Comparison of ENCODE assay signal across 11 cellular contexts in the genomic region with DNA sequence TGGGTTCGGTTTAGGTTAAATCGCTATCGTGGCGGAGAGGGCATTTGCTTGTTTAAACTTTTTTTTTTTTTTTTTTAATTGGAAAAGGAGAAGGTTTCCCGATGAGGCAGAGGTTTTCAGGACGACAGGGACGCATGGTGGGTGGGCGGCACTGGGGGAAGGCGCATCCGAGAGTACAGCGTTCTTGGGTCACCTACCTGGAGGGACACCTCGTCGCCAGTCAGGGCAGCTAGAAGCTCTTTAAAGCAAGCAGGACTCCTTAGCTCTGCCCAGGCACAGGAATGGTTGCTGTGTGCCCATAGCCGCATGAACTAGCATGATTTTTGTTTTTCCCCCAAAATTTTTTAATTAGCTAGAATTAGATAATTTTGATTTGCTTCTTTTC. TPM values are rescaled to one million over a fixed set of nuclear protein-coding genes. Genes with fewer than 3 reads are reported as not detected.
DNase-seq lines count a peak whose midpoint lies in the region; ATAC-seq and TF ChIP-seq lines count a peak whose summit lies in the region.
"Had no signal": no experiment of that assay in that cellular context is flagged by ENCODE, and none has a peak within 500 bp of the region (broad histone marks: within the 10 kb centered on the region; RNA-seq: fewer than 3 reads in every experiment).

No MANE protein-coding gene starts in this region.

- TF ChIP-seq CTCF in A673 (conservative IDR thresholded peaks at IDR 0.05; ENCODE audit: low read depth, low read length) (no peak), nephron (IDR thresholded peaks at IDR 0.05; ENCODE audit: unreplicated experiment in 3 of 3) (no peak)

- no peak for ATAC-seq in effector memory CD8-positive, alpha-beta T cell (replicated peaks)
- ATAC-seq: K562 had no signal

- H3K27ac ChIP-seq in A673 (ENCODE audit: low read depth, low read length, poor library complexity, severe bottlenecking) (no peak overlapping the region), HUES64 (ENCODE audit: low read depth, low read length) (no peak overlapping the region)

- CTCF ChIA-PET in A673 (lab: Charles Lee): no interaction called here

- no peak for DNase-seq in A673 (ENCODE audit: low spot score)
- DNase-seq in effector memory CD8-positive, alpha-beta T cell: no peak
- no peak for DNase-seq in HUDEP-2 (lab: John Stamatoyannopoulos, UW; ENCODE audit: unreplicated experiment in 76 of 76)
- DNase-seq in GF-D8 (lab: John Stamatoyannopoulos, UW): no peak
- DNase-seq in NCI-H1105 treated with DMSO at 0.1 percent for 48 hours (lab: John Stamatoyannopoulos, UW): no peak
- DNase-seq in hypothalamus (lab: John Stamatoyannopoulos, UW): no peak
- DNase-seq: EL had no signal

- H3K9me3 ChIP-seq in A673 (ENCODE audit: low read depth, low read length, poor library complexity, severe bottlenecking) (no peaks in the 10 kb centered on the region), HUES64 (ENCODE audit: insufficient read depth, low read depth, low read length) (no peaks in the 10 kb centered on the region)

- intact Hi-C loops in A673 (cut with micrococcal nuclease; ENCODE audit: unreplicated experiment): loop anchor here (10.0 kb wide), 1 partner anchor 226 kb away; no protein-coding TSS in a partner anchor

- H3K4me1 ChIP-seq in A673 (ENCODE audit: insufficient read depth, low read length, poor library complexity, severe bottlenecking): peaks cover 23% of the 10 kb centered on the region
- peaks cover 20% of the 10 kb centered on the region for H3K4me1 ChIP-seq in HUES64 (ENCODE audit: insufficient read depth, low read length)

- peak overlapping the region; percentile 48 for H3K4me3 ChIP-seq in A673 (ENCODE audit: low read depth, low read length, poor library complexity, severe bottlenecking)
- H3K4me3 ChIP-seq in HUES64 (ENCODE audit: low read length): peak overlapping the region; percentile 63
- H3K4me3 ChIP-seq: K562 had no signal

- no peaks in the 10 kb centered on the region for H3K9me3 Mint-ChIP-seq in effector memory CD8-positive, alpha-beta T cell
- no peaks in the 10 kb centered on the region for H3K9me3 Mint-ChIP-seq in nephron

- H3K27ac Mint-ChIP-seq in effector memory CD8-positive, alpha-beta T cell: no peak overlapping the region
- peak overlapping the region in 2 of 3 experiments; percentile 93 for H3K27ac Mint-ChIP-seq in nephron

- no peaks in the 10 kb centered on the region for H3K36me3 Mint-ChIP-seq in effector memory CD8-positive, alpha-beta T cell (ENCODE audit: insufficient read depth)
- H3K36me3 Mint-ChIP-seq in nephron (ENCODE audit: low read depth): no peaks in the 10 kb centered on the region

- peaks cover 69% of the 10 kb centered on the region for H3K27me3 ChIP-seq in A673 (replicated peaks; ENCODE audit: insufficient read depth, low read depth, low read length, poor library complexity)
- peaks cover 69% of the 10 kb centered on the region for H3K27me3 ChIP-seq in HUES64 (ENCODE audit: insufficient read depth, low read length)

- peaks cover 52 to 80% of the 10 kb centered on the region in 2 donors for H3K27me3 Mint-ChIP-seq in effector memory CD8-positive, alpha-beta T cell
- peaks cover 27% of the 10 kb centered on the region for H3K27me3 Mint-ChIP-seq in nephron (ENCODE audit: low read depth)

- H3K9ac ChIP-seq in HUES64 (ENCODE audit: low read depth, low read length): no peak overlapping the region

- WGBS in HUES64: 12% methylated on average over 14 of the region's 14 CpGs

- POLR2A ChIA-PET in A673 (lab: Charles Lee; ENCODE audit: low non-redundant PET): no interaction called here

- H3K4me1 Mint-ChIP-seq in effector memory CD8-positive, alpha-beta T cell (ENCODE audit: low read depth in 2 of 2): peaks cover 0 to 8% of the 10 kb centered on the region in 2 donors
- peaks cover 63% of the 10 kb centered on the region for H3K4me1 Mint-ChIP-seq in nephron

- no peaks in the 10 kb centered on the region for H3K36me3 ChIP-seq in A673 (ENCODE audit: insufficient read depth, low read length, poor library complexity, severe bottlenecking)
- H3K36me3 ChIP-seq in HUES64 (ENCODE audit: insufficient read depth, low read length): no peaks in the 10 kb centered on the region

- no TSS peak for BruUV-seq in A673 (replicated peaks; lab: Mats Ljungman, UMichigan)

- H3K4me3 Mint-ChIP-seq in effector memory CD8-positive, alpha-beta T cell: peak overlapping the region; percentile 43 to 45
- H3K4me3 Mint-ChIP-seq in nephron: peak overlapping the region; percentile 75 to 90 (median 88)

RNA-seq across cellular contexts. Expression of a gene that starts 0.4 kb away (rescaled TPM):
- total RNA-seq in A673 (2021): 3.6 and 5.5 TPM in 2 replicates
- 0.50 TPM for polyA plus RNA-seq in HUES64 (2013, experiment 1 of 2)
- polyA plus RNA-seq in HUES64 (2013, experiment 2 of 2): 0.57 TPM
- total RNA-seq: bronchial epithelial cell, K562 had no signal

Comparison
In these comparisons a context has a peak if more than half of its experiments do, and no peak if none do; other contexts are left out.
1. H3K27ac Mint-ChIP-seq: peak in nephron (2 of 3); none in effector memory CD8-positive, alpha-beta T cell (0 of 2).